Comparison of ENCODE assay signal across 19 cellular contexts in genomic region chr11:93655581-93656255, GRCh38. TPM values are rescaled to one million over a fixed set of nuclear protein-coding genes. Genes with fewer than 3 reads are reported as not detected.
DNase-seq lines count a peak whose midpoint lies in the region; ATAC-seq and TF ChIP-seq lines count a peak whose summit lies in the region.
"Had no signal": no experiment of that assay in that cellular context is flagged by ENCODE, and none has a peak within 500 bp of the region (broad histone marks: within the 10 kb centered on the region; RNA-seq: fewer than 3 reads in every experiment).

No MANE protein-coding gene starts in this region.

- POLR2A ChIA-PET in CD4-positive, alpha-beta T cell (lab: Charles Lee), result no interaction called here
- POLR2A ChIA-PET in CD8-positive, alpha-beta T cell (lab: Charles Lee), result no interaction called here

- no peak for TF ChIP-seq CTCF in CD4-positive, alpha-beta T cell (IDR thresholded peaks at IDR 0.05)
- TF ChIP-seq CTCF in DND-41 (IDR thresholded peaks at IDR 0.05; ENCODE audit: borderline replicate concordance, extremely low read depth, low read length, poor library complexity, severe bottlenecking) (no peak), LNCaP clone FGC (IDR thresholded peaks at IDR 0.05; ENCODE audit: control insufficient read depth, extremely low read depth, insufficient read depth) (no peak), endothelial cell (IDR thresholded peaks at IDR 0.05; ENCODE audit: unreplicated experiment) (no peak), mesothelial cell of epicardium (IDR thresholded peaks at IDR 0.05; ENCODE audit: unreplicated experiment) (no peak)
- no peak for TF ChIP-seq CTCF in CD8-positive, alpha-beta T cell (IDR thresholded peaks at IDR 0.05)

- peaks cover 34% of the 10 kb centered on the region for H3K4me1 ChIP-seq in DND-41 (ENCODE audit: insufficient read depth, low read length)
- peaks cover 2% of the 10 kb centered on the region for H3K4me1 ChIP-seq in CD8-positive, alpha-beta T cell (ENCODE audit: insufficient read depth, low read length)

- no peak for DNase-seq in CD4-positive, alpha-beta T cell
- DNase-seq in DND-41 (peak; percentile 28), LNCaP clone FGC (ENCODE audit: low read depth) (peak; percentile 64), endothelial cell (ENCODE audit: low spot score) (no peak), putamen (ENCODE audit: low spot score) (no peak), mesothelial cell of epicardium (ENCODE audit: low spot score in 2 of 2, unreplicated experiment in 2 of 2) (no peak)
- no peak for DNase-seq in CD8-positive, alpha-beta T cell
- DNase-seq: CD8-positive, alpha-beta memory T cell; EL; H7; NCI-H1105; NCI-H187 treated with DMSO at 0.1 percent for 48 hours; NCI-H526; SK-N-SH; T-helper 1 cell had no signal

- peak; percentile 21 for ATAC-seq in CD4-positive, alpha-beta T cell (ENCODE audit: poor library complexity)
- ATAC-seq in DND-41 (ENCODE audit: insufficient read depth, low read depth), result peak; percentile 91
- no peak for ATAC-seq in CD8-positive, alpha-beta T cell
- ATAC-seq: Panc1, Right ventricle myocardium inferior had no signal

- H3K79me2 ChIP-seq in DND-41 (ENCODE audit: insufficient read depth, low read length), result peaks cover 1% of the 10 kb centered on the region

- no peak overlapping the region for H3K9ac ChIP-seq in DND-41 (ENCODE audit: low read depth, low read length)
- H3K9ac ChIP-seq: SK-N-SH had no signal

- no peak overlapping the region for H3K27ac Mint-ChIP-seq in CD4-positive, alpha-beta T cell
- H3K27ac Mint-ChIP-seq in endothelial cell (ENCODE audit: unreplicated experiment), result peak overlapping the region; percentile 5
- no peak overlapping the region for H3K27ac Mint-ChIP-seq in CD8-positive, alpha-beta T cell
- no peak overlapping the region for H3K27ac Mint-ChIP-seq in mesothelial cell of epicardium
- H3K27ac Mint-ChIP-seq: B cell, IgD-negative memory B cell had no signal

- H3K4me3 Mint-ChIP-seq in CD4-positive, alpha-beta T cell, result no peak overlapping the region
- H3K4me3 Mint-ChIP-seq in endothelial cell (ENCODE audit: unreplicated experiment) (no peak overlapping the region), mesothelial cell of epicardium (no peak overlapping the region)
- H3K4me3 Mint-ChIP-seq in CD8-positive, alpha-beta T cell, result no peak overlapping the region
- H3K4me3 Mint-ChIP-seq: B cell, IgD-negative memory B cell had no signal

- no peaks in the 10 kb centered on the region for H3K9me3 ChIP-seq in CD4-positive, alpha-beta T cell (ENCODE audit: control insufficient read depth, low read length)
- no peaks in the 10 kb centered on the region for H3K9me3 ChIP-seq in DND-41 (ENCODE audit: insufficient read depth, low read length, severe bottlenecking)
- no peaks in the 10 kb centered on the region for H3K9me3 ChIP-seq in CD8-positive, alpha-beta T cell (ENCODE audit: low read length)
- H3K9me3 ChIP-seq: SK-N-SH had no signal

- no peaks in the 10 kb centered on the region for H3K27me3 Mint-ChIP-seq in CD4-positive, alpha-beta T cell
- H3K27me3 Mint-ChIP-seq in endothelial cell (ENCODE audit: unreplicated experiment), result peaks cover 3% of the 10 kb centered on the region
- peaks cover 2% of the 10 kb centered on the region for H3K27me3 Mint-ChIP-seq in CD8-positive, alpha-beta T cell (ENCODE audit: low read depth)
- peaks cover 28% of the 10 kb centered on the region for H3K27me3 Mint-ChIP-seq in mesothelial cell of epicardium (ENCODE audit: low read depth)

- H3K4me3 ChIP-seq in DND-41 (ENCODE audit: low read depth in 1 of 2, low read length in 2 of 2) (no peak overlapping the region), LNCaP clone FGC (ENCODE audit: low read depth, low read length) (no peak overlapping the region)
- H3K4me3 ChIP-seq in CD8-positive, alpha-beta T cell (ENCODE audit: low read depth, low read length), result no peak overlapping the region

- H3K27ac ChIP-seq in CD4-positive, alpha-beta T cell (ENCODE audit: low read depth, low read length), result no peak overlapping the region
- peak overlapping the region; percentile 42 for H3K27ac ChIP-seq in DND-41 (ENCODE audit: low read length)
- no peak overlapping the region for H3K27ac ChIP-seq in CD8-positive, alpha-beta T cell (ENCODE audit: low read depth, low read length)

- H4K20me1 ChIP-seq in DND-41 (ENCODE audit: insufficient read depth, low read length), result no peaks in the 10 kb centered on the region

- no peaks in the 10 kb centered on the region for H3K27me3 ChIP-seq in CD4-positive, alpha-beta T cell (ENCODE audit: control insufficient read depth, insufficient read depth, low read length)
- H3K27me3 ChIP-seq in DND-41 (ENCODE audit: insufficient read depth, low read length, poor library complexity), result no peaks in the 10 kb centered on the region
- H3K27me3 ChIP-seq in CD8-positive, alpha-beta T cell (ENCODE audit: insufficient read depth, low read length), result no peaks in the 10 kb centered on the region

- H3K4me2 ChIP-seq in DND-41 (ENCODE audit: insufficient read depth, low read length), result peak overlapping the region; percentile 32
- H3K4me2 ChIP-seq: SK-N-SH had no signal

- H3K36me3 Mint-ChIP-seq in CD4-positive, alpha-beta T cell (ENCODE audit: low read depth), result no peaks in the 10 kb centered on the region
- H3K36me3 Mint-ChIP-seq in endothelial cell (ENCODE audit: low read depth, unreplicated experiment) (no peaks in the 10 kb centered on the region), mesothelial cell of epicardium (no peaks in the 10 kb centered on the region)
- no peaks in the 10 kb centered on the region for H3K36me3 Mint-ChIP-seq in CD8-positive, alpha-beta T cell
- H3K36me3 Mint-ChIP-seq: CD8-positive, alpha-beta memory T cell; IgD-negative memory B cell had no signal

- no peak overlapping the region; the same call in 1 of the 2 replicates for H2AFZ ChIP-seq in DND-41 (ENCODE audit: low read depth, low read length)

- H3K4me1 Mint-ChIP-seq in CD4-positive, alpha-beta T cell (ENCODE audit: low read depth), result peaks cover 21% of the 10 kb centered on the region
- H3K4me1 Mint-ChIP-seq in endothelial cell (ENCODE audit: unreplicated experiment) (peaks cover 15% of the 10 kb centered on the region), mesothelial cell of epicardium (peaks cover 11% of the 10 kb centered on the region)
- H3K4me1 Mint-ChIP-seq in CD8-positive, alpha-beta T cell (ENCODE audit: low read depth), result peaks cover 9% of the 10 kb centered on the region

- intact Hi-C loops in CD4-positive, alpha-beta T cell (cut with DNase I, micrococcal nuclease), result loop anchor here in 1 of 2 experiments (10.0 kb wide), 1 partner anchor 839 kb away; the partner anchor contains the start of genes ANKRD49 and MRE11
- intact Hi-C loops in CD8-positive, alpha-beta T cell (cut with DNase I, micrococcal nuclease), result loop anchor here in 1 of 2 experiments (10.0 kb wide), 1 partner anchor 711 kb away; no protein-coding TSS in a partner anchor

- CTCF ChIA-PET in CD4-positive, alpha-beta T cell (lab: Charles Lee), result no interaction called here
- CTCF ChIA-PET in CD8-positive, alpha-beta T cell (lab: Charles Lee), result interaction anchor here (6.5 kb wide), 1 partner anchor 420 kb away, joined by 52 read pairs; no protein-coding TSS in a partner anchor

- no peaks in the 10 kb centered on the region for H3K36me3 ChIP-seq in DND-41 (ENCODE audit: insufficient read depth, low read length)
- no peaks in the 10 kb centered on the region for H3K36me3 ChIP-seq in CD8-positive, alpha-beta T cell (ENCODE audit: insufficient read depth, low read length)

- H3K9me3 Mint-ChIP-seq in CD4-positive, alpha-beta T cell, result no peaks in the 10 kb centered on the region
- H3K9me3 Mint-ChIP-seq in endothelial cell (ENCODE audit: unreplicated experiment) (no peaks in the 10 kb centered on the region), mesothelial cell of epicardium (no peaks in the 10 kb centered on the region)
- H3K9me3 Mint-ChIP-seq in CD8-positive, alpha-beta T cell, result no peaks in the 10 kb centered on the region
- H3K9me3 Mint-ChIP-seq: CD8-positive, alpha-beta memory T cell; IgD-negative memory B cell had no signal

RNA-seq across cellular contexts. Expression of gene CEP295, which starts 5.8 kb away (rescaled TPM):
- total RNA-seq in CD4-positive, alpha-beta T cell, result 10 to 100 TPM; 11.2 to 13.1 TPM
- total RNA-seq in endothelial cell (ENCODE audit: unreplicated experiment) (14.8 TPM), mesothelial cell of epicardium (16.6 to 18.6 TPM (median 17.6 TPM) in 3 replicates)
- 1 to 10 TPM; 7.9 TPM for total RNA-seq in CD8-positive, alpha-beta T cell

Comparison
In these comparisons a context has a peak if more than half of its experiments do, and no peak if none do; other contexts are left out.
1. DNase-seq: peak in DND-41 (single experiment) and LNCaP clone FGC (single experiment); none in CD4-positive, alpha-beta T cell (0 of 10), endothelial cell (single experiment), CD8-positive, alpha-beta T cell (0 of 7), putamen (single experiment) and mesothelial cell of epicardium (0 of 2).